25 cellular contexts compared by ENCODE assay signal in the genomic region with DNA sequence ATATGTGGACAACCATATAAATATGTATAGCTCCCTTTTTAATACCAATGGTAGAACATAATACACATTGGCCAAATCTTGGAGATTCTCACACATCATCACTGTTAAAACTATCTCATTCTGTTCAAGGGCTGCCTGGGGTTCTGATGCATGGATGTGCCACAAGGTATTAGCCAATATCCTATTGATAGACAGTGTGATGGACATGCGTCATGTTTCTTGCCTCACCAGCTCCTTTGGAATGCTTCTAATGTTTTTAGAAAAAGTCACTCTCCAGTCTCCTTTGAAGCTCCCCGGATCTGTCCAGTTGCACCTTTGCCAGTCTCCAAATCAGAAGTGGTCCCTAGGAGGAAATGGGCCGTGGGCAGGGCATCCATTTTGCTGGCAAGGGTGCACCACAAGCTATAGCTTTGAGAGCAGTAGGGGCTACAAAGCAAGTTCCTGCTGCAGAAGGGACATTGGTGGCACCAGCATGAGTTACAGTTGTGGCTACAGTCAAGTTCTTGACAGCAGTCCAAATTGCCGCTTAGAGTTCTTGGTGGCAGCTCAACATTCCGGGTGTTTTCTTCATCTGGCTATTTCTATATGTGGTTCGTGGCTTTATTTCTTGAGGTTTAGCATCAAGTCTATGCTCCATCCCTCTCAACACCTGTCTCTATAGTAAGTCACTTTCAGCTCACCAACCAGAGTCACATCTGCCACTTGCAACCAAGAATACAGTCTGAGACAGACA. TPM values are rescaled to one million over a fixed set of nuclear protein-coding genes. Genes with fewer than 3 reads are reported as not detected.
"Had no signal": no experiment of that assay in that cellular context is flagged by ENCODE, and none has a peak within 500 bp of the region (broad histone marks: within the 10 kb centered on the region; RNA-seq: fewer than 3 reads in every experiment).

No MANE protein-coding gene starts in this region.

- H3K27ac ChIP-seq: lower lobe of right lung, neutrophil had no signal

- H3K9me3 Mint-ChIP-seq: activated B cell treated with CpG ODN at 0.5 μM for 24 hours; activated CD4-positive, alpha-beta memory T cell treated with anti-CD3 and anti-CD28 coated beads for 36 hours; activated naive CD8-positive, alpha-beta T cell treated with anti-CD3 and anti-CD28 coated beads for 36 hours; activated T-helper 1 cell treated with anti-CD3 and anti-CD28 coated beads, Interleukin-12 subunit alpha, Interleukin-12 subunit beta, Interleukin-2, Interleukin-4 antibody, amounts not matched to agents 30 ng/mL and 10 ng/mL and 1 ng/mL, durations not matched to agents 14 hours and 24 hours and 36 hours; effector memory CD8-positive, alpha-beta T cell; natural killer cell; T-helper 2 cell treated with Interferon-gamma antibody and Interleukin-4, amounts not matched to agents 5 μg/mL and 100 μg/mL, for 36 hours had no signal

- H3K4me3 Mint-ChIP-seq: activated B cell treated with CpG ODN at 0.5 μM for 24 hours; activated CD4-positive, alpha-beta memory T cell treated with anti-CD3 and anti-CD28 coated beads for 36 hours; activated naive CD8-positive, alpha-beta T cell treated with anti-CD3 and anti-CD28 coated beads for 36 hours; activated T-helper 1 cell treated with anti-CD3 and anti-CD28 coated beads, Interleukin-12 subunit alpha, Interleukin-12 subunit beta, Interleukin-2, Interleukin-4 antibody, amounts not matched to agents 30 ng/mL and 10 ng/mL and 1 ng/mL, durations not matched to agents 14 hours and 24 hours and 36 hours; effector memory CD8-positive, alpha-beta T cell; natural killer cell; T-helper 2 cell treated with Interferon-gamma antibody and Interleukin-4, amounts not matched to agents 5 μg/mL and 100 μg/mL, for 36 hours had no signal

- H3K36me3 Mint-ChIP-seq: activated CD4-positive, alpha-beta memory T cell treated with anti-CD3 and anti-CD28 coated beads for 36 hours; activated naive CD8-positive, alpha-beta T cell treated with anti-CD3 and anti-CD28 coated beads for 36 hours; natural killer cell had no signal

- ATAC-seq: body of pancreas; effector memory CD8-positive, alpha-beta T cell; natural killer cell; stimulated activated naive CD8-positive, alpha-beta T cell treated with anti-CD3 and anti-CD28 coated beads, Interleukin-15, Interleukin-2, amounts not matched to agents 100 U/mL and 50 U/mL, for 24 hours had no signal

- H3K4me1 ChIP-seq: body of pancreas, lower lobe of right lung had no signal

- DNase-seq: activated B cell treated with CpG ODN at 0.5 μM for 24 hours; activated CD4-positive, alpha-beta memory T cell treated with anti-CD3 and anti-CD28 coated beads for 36 hours; activated CD4-positive, alpha-beta T cell treated with anti-CD3 and anti-CD28 coated beads for 4 hours; activated naive CD4-positive, alpha-beta T cell; activated naive CD8-positive, alpha-beta T cell treated with anti-CD3 and anti-CD28 coated beads for 36 hours; activated T-cell treated with anti-CD3 and anti-CD28 coated beads for 4 hours; amygdala; body of pancreas; effector memory CD8-positive, alpha-beta T cell; esophagus squamous epithelium; lower lobe of right lung; natural killer cell; retina; stimulated activated naive CD8-positive, alpha-beta T cell treated with anti-CD3 and anti-CD28 coated beads, Interleukin-15, Interleukin-2, amounts not matched to agents 100 U/mL and 50 U/mL, for 24 hours; SW 1271; upper lobe of right lung had no signal

- H3K27me3 ChIP-seq: body of pancreas, neutrophil, upper lobe of right lung had no signal

- H3K4me1 Mint-ChIP-seq: activated B cell treated with CpG ODN at 0.5 μM for 24 hours, natural killer cell had no signal

- H3K27ac Mint-ChIP-seq: activated B cell treated with CpG ODN at 0.5 μM for 24 hours; activated CD4-positive, alpha-beta memory T cell treated with anti-CD3 and anti-CD28 coated beads for 36 hours; activated naive CD8-positive, alpha-beta T cell treated with anti-CD3 and anti-CD28 coated beads for 36 hours; activated T-helper 1 cell treated with anti-CD3 and anti-CD28 coated beads, Interleukin-12 subunit alpha, Interleukin-12 subunit beta, Interleukin-2, Interleukin-4 antibody, amounts not matched to agents 30 ng/mL and 10 ng/mL and 1 ng/mL, durations not matched to agents 14 hours and 24 hours and 36 hours; effector memory CD8-positive, alpha-beta T cell; natural killer cell; T-helper 2 cell treated with Interferon-gamma antibody and Interleukin-4, amounts not matched to agents 5 μg/mL and 100 μg/mL, for 36 hours had no signal

- FAIRE-seq: islet of Langerhans had no signal

- H3K36me3 ChIP-seq: esophagus squamous epithelium, lower lobe of right lung, neutrophil, upper lobe of right lung had no signal

- H3K4me3 ChIP-seq: body of pancreas, esophagus squamous epithelium, lower lobe of right lung, upper lobe of right lung had no signal

- H3K9me3 ChIP-seq: body of pancreas, esophagus squamous epithelium, lower lobe of right lung, neutrophil, upper lobe of right lung had no signal

RNA-seq across cellular contexts. Expression of a gene that starts 38.0 kb away (rescaled TPM):
- total RNA-seq: activated CD4-positive, alpha-beta memory T cell treated with anti-CD3 and anti-CD28 coated beads for 36 hours; activated naive CD8-positive, alpha-beta T cell treated with anti-CD3 and anti-CD28 coated beads for 36 hours; activated T-helper 1 cell treated with anti-CD3 and anti-CD28 coated beads, Interleukin-12 subunit alpha, Interleukin-12 subunit beta, Interleukin-2, Interleukin-4 antibody, amounts not matched to agents 30 ng/mL and 10 ng/mL and 1 ng/mL, durations not matched to agents 14 hours and 24 hours and 36 hours; cardiac septum; dermis microvascular lymphatic vessel endothelial cell; esophagus squamous epithelium; glomerular endothelial cell; natural killer cell; upper lobe of right lung had no signal

RNA-seq across cellular contexts. Expression of a gene that starts 47.6 kb away (rescaled TPM):
- total RNA-seq: activated B cell treated with CpG ODN at 0.5 μM for 24 hours; activated CD4-positive, alpha-beta memory T cell treated with anti-CD3 and anti-CD28 coated beads for 36 hours; activated naive CD8-positive, alpha-beta T cell treated with anti-CD3 and anti-CD28 coated beads for 36 hours; activated T-helper 1 cell treated with anti-CD3 and anti-CD28 coated beads, Interleukin-12 subunit alpha, Interleukin-12 subunit beta, Interleukin-2, Interleukin-4 antibody, amounts not matched to agents 30 ng/mL and 10 ng/mL and 1 ng/mL, durations not matched to agents 14 hours and 24 hours and 36 hours; body of pancreas; cardiac septum; dermis microvascular lymphatic vessel endothelial cell; esophagus squamous epithelium; glomerular endothelial cell; lower lobe of right lung; mesenteric fat pad; natural killer cell; skeletal muscle tissue; upper lobe of right lung had no signal
